In genomic region chr5:142782976-142783539, GRCh38 we compare ENCODE assay signal across 12 cellular contexts. TPM values are rescaled to one million over a fixed set of nuclear protein-coding genes. Genes with fewer than 3 reads are reported as not detected.
DNase-seq lines count a peak whose midpoint lies in the region; ATAC-seq and TF ChIP-seq lines count a peak whose summit lies in the region.
"Had no signal": no experiment of that assay in that cellular context is flagged by ENCODE, and none has a peak within 500 bp of the region (broad histone marks: within the 10 kb centered on the region; RNA-seq: fewer than 3 reads in every experiment).

No MANE protein-coding gene starts in this region.

- DNase-seq in CD8-positive, alpha-beta memory T cell = no peak
- DNase-seq in Peyer's patch = no peak
- DNase-seq in heart left ventricle = peak; percentile 66 to 74 (median 69)
- no peak for DNase-seq in gastrocnemius medialis
- DNase-seq in LoVo (ENCODE audit: low spot score) = no peak
- no peak for DNase-seq in D341Med (ENCODE audit: low spot score)
- no peak for DNase-seq in NCI-H748 treated with DMSO at 0.1 percent for 48 hours (lab: John Stamatoyannopoulos, UW)
- DNase-seq: NCI-H2029 had no signal

- peaks cover 76% of the 10 kb centered on the region for H3K4me1 ChIP-seq in CD8-positive, alpha-beta memory T cell (ENCODE audit: insufficient read depth, low read length)
- H3K4me1 ChIP-seq in Peyer's patch (peaks cover 0 to 41% (median 0%) of the 10 kb centered on the region in 4 donors), heart left ventricle (peaks cover 7 to 94% (median 68%) of the 10 kb centered on the region in 12 donors), gastrocnemius medialis (peaks cover 46 to 50% of the 10 kb centered on the region in 2 donors)
- H3K4me1 ChIP-seq: HAP-1 had no signal

- TF ChIP-seq POLR2A in Peyer's patch (IDR thresholded peaks at IDR 0.05) = no peak
- TF ChIP-seq POLR2A in heart left ventricle (IDR thresholded peaks at IDR 0.05) = no peak
- TF ChIP-seq POLR2A in gastrocnemius medialis (IDR thresholded peaks at IDR 0.05) = no peak

- WGBS in heart left ventricle, 4 donors = 40 to 61% (median 53%) methylated on average over 8 of the region's 8 CpGs

- no peaks in the 10 kb centered on the region for H3K27me3 ChIP-seq in CD8-positive, alpha-beta memory T cell (ENCODE audit: insufficient read depth, low read length, poor library complexity, severe bottlenecking)
- no peaks in the 10 kb centered on the region for H3K27me3 ChIP-seq in Peyer's patch
- H3K27me3 ChIP-seq in heart left ventricle = no peaks in the 10 kb centered on the region
- no peaks in the 10 kb centered on the region for H3K27me3 ChIP-seq in gastrocnemius medialis
- H3K27me3 ChIP-seq: cardiac muscle cell had no signal

- POLR2A ChIA-PET in CD8-positive, alpha-beta memory T cell (lab: Charles Lee) = interaction anchor here (1.4 to 3.1 kb wide), 3 partner anchors 13 to 18 kb away, joined by 4 to 15 read pairs (median 15); partner anchors contain the start of gene ARHGAP26

- intact Hi-C loops in heart left ventricle (cut with DNase I) = loop anchor here in 3 of 10 donors (5.0 kb wide), 2 partner anchors 34 to 44 kb away; no protein-coding TSS in a partner anchor
- intact Hi-C loops in gastrocnemius medialis (cut with DNase I; ENCODE audit: low total_unique reads) = no loop called here

- ATAC-seq in heart left ventricle (peak; percentile 18 to 53 (median 36)), gastrocnemius medialis (peak in 1 of 2 donors; percentile 46), GM21723 (IDR thresholded peaks at IDR 0.05; ENCODE audit: unreplicated experiment) (no peak)

- H3K36me3 ChIP-seq in CD8-positive, alpha-beta memory T cell (ENCODE audit: insufficient read depth, low read length) = no peaks in the 10 kb centered on the region
- H3K36me3 ChIP-seq in Peyer's patch (no peaks in the 10 kb centered on the region), heart left ventricle (no peaks in the 10 kb centered on the region), gastrocnemius medialis (no peaks in the 10 kb centered on the region)
- H3K36me3 ChIP-seq: cardiac muscle cell, HAP-1 had no signal

- TF ChIP-seq CTCF in Peyer's patch (IDR thresholded peaks at IDR 0.05) = no peak
- TF ChIP-seq CTCF in heart left ventricle (IDR thresholded peaks at IDR 0.05) = no peak
- TF ChIP-seq CTCF in gastrocnemius medialis (IDR thresholded peaks at IDR 0.05 in 4 of 5, conservative IDR thresholded peaks at IDR 0.05 in 1 of 5) = no peak

- in situ Hi-C loops in gastrocnemius medialis (cut with MboI; ENCODE audit: low sequenced_read_pairs in 4 of 4) = no loop called here

- H3K4me1 Mint-ChIP-seq in CD8-positive, alpha-beta memory T cell = peaks cover 89 to 93% (median 91%) of the 10 kb centered on the region in 3 donors

- H3K27me3 Mint-ChIP-seq in CD8-positive, alpha-beta memory T cell = no peaks in the 10 kb centered on the region
- H3K27me3 Mint-ChIP-seq: IgD-negative memory B cell had no signal

- peaks cover 0 to 3% (median 0%) of the 10 kb centered on the region in 3 donors for H3K36me3 Mint-ChIP-seq in CD8-positive, alpha-beta memory T cell
- H3K36me3 Mint-ChIP-seq: IgD-negative memory B cell had no signal

- no peak overlapping the region for H3K4me3 ChIP-seq in CD8-positive, alpha-beta memory T cell (ENCODE audit: low read length)
- H3K4me3 ChIP-seq in Peyer's patch = no peak overlapping the region
- peak overlapping the region in 2 of 12 donors; percentile 11 to 25 for H3K4me3 ChIP-seq in heart left ventricle
- no peak overlapping the region for H3K4me3 ChIP-seq in gastrocnemius medialis
- H3K4me3 ChIP-seq: cardiac muscle cell, HAP-1 had no signal

- H3K27ac ChIP-seq in CD8-positive, alpha-beta memory T cell (ENCODE audit: low read depth, low read length) = no peak overlapping the region
- peak overlapping the region in 3 of 4 donors; percentile 8 to 55 (median 25) for H3K27ac ChIP-seq in Peyer's patch
- H3K27ac ChIP-seq in heart left ventricle = peak overlapping the region; percentile 29 to 87 (median 76)
- peak overlapping the region in 3 of 4 donors; percentile 21 to 32 (median 23) for H3K27ac ChIP-seq in gastrocnemius medialis
- H3K27ac ChIP-seq: cardiac muscle cell had no signal

- H3K9me3 ChIP-seq in CD8-positive, alpha-beta memory T cell (ENCODE audit: low read length) = no peaks in the 10 kb centered on the region
- H3K9me3 ChIP-seq in Peyer's patch (no peaks in the 10 kb centered on the region), heart left ventricle (no peaks in the 10 kb centered on the region), gastrocnemius medialis (no peaks in the 10 kb centered on the region)
- H3K9me3 ChIP-seq: HAP-1 had no signal

- peak overlapping the region; percentile 72 to 99 (median 93) for H3K27ac Mint-ChIP-seq in CD8-positive, alpha-beta memory T cell
- H3K27ac Mint-ChIP-seq: IgD-negative memory B cell had no signal

- H3K4me3 Mint-ChIP-seq in CD8-positive, alpha-beta memory T cell = peak overlapping the region; percentile 66 to 93 (median 87)
- H3K4me3 Mint-ChIP-seq: IgD-negative memory B cell had no signal

- H3K9me3 Mint-ChIP-seq in CD8-positive, alpha-beta memory T cell = no peaks in the 10 kb centered on the region

- CTCF ChIA-PET in CD8-positive, alpha-beta memory T cell (lab: Charles Lee) = interaction anchor here (0.8 to 10.6 kb wide), 11 partner anchors 13 to 105 kb away, joined by 3 to 98 read pairs (median 5); partner anchors contain the start of gene ARHGAP26

RNA-seq across cellular contexts. Expression of gene ARHGAP26, which starts 12.9 kb away (rescaled TPM):
- 10 to 100 TPM; 16.7 to 19.7 TPM for total RNA-seq in CD8-positive, alpha-beta memory T cell
- 37.1 TPM for polyA plus RNA-seq in CD8-positive, alpha-beta memory T cell
- total RNA-seq in Peyer's patch = 100 to 1,000 TPM in 3 of 4 donors, 10 to 100 TPM in 1; 60.1 to 180 (median 126) TPM
- total RNA-seq in heart left ventricle = 10 to 100 TPM; 22.9 to 52.1 (median 35.6) TPM
- polyA plus RNA-seq in heart left ventricle = 10 to 100 TPM; 11.9 to 18.2 TPM
- total RNA-seq in gastrocnemius medialis = 10 to 100 TPM in 3 of 4 donors, 1 to 10 TPM in 1; 9.1 to 22.4 (median 13.4) TPM

Comparison
In these comparisons a context has a peak if more than half of its experiments do, and no peak if none do; other contexts are left out.
1. DNase-seq: peak in heart left ventricle (5 of 5); none in CD8-positive, alpha-beta memory T cell (0 of 5), Peyer's patch (0 of 3), gastrocnemius medialis (0 of 2), LoVo (single experiment), D341Med (single experiment) and NCI-H748 treated with DMSO at 0.1 percent for 48 hours (single experiment).